ENCODE assay signal across 9 cellular contexts in the genomic region with DNA sequence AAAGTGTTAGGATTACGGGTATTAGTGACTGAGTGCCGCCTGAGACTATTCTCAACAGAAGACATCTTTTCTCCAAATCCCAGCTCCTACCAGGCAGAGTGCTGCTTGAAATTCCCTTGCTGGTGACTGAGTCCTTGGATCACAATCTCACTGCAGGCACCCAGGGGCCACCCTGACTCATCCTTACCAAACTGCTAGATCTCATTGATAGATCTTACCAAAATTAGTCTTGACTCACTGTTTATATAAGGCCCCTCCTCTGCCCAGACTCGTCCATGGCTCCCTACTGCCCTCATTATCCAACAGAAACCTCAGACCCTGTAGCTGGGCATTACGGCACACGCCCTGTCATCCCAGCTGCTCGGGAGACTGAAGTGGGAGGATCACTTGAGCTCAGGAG. TPM values are rescaled to one million over a fixed set of nuclear protein-coding genes. Genes with fewer than 3 reads are reported as not detected.
DNase-seq lines count a peak whose midpoint lies in the region; ATAC-seq and TF ChIP-seq lines count a peak whose summit lies in the region.
"Had no signal": no experiment of that assay in that cellular context is flagged by ENCODE, and none has a peak within 500 bp of the region (broad histone marks: within the 10 kb centered on the region; RNA-seq: fewer than 3 reads in every experiment).

No MANE protein-coding gene starts in this region.

- H3K27me3 ChIP-seq in gastroesophageal sphincter = no peaks in the 10 kb centered on the region

- no peaks in the 10 kb centered on the region for H3K36me3 ChIP-seq in gastroesophageal sphincter

- intact Hi-C loops in activated CD4-positive, alpha-beta memory T cell treated with anti-CD3 and anti-CD28 coated beads for 36 hours (cut with micrococcal nuclease) = no loop called here

- WGBS in gastroesophageal sphincter (ENCODE audit: low coverage in 1 of 2), 2 donors = 36 to 67% methylated on average over 3 to 4 of the region's 6 CpGs

- H3K9me3 ChIP-seq in gastroesophageal sphincter = no peaks in the 10 kb centered on the region

- no peak for TF ChIP-seq CTCF in gastroesophageal sphincter (IDR thresholded peaks at IDR 0.05)

- no peaks in the 10 kb centered on the region for H3K27me3 Mint-ChIP-seq in activated CD4-positive, alpha-beta memory T cell treated with anti-CD3 and anti-CD28 coated beads for 36 hours

- CTCF ChIA-PET in activated CD4-positive, alpha-beta memory T cell treated with anti-CD3 and anti-CD28 coated beads for 36 hours (lab: Charles Lee) = interaction anchor here (0.9 to 1.4 kb wide), 3 partner anchors 25 to 75 kb away, joined by 3 to 4 read pairs (median 3); partner anchors contain the start of gene RNF215

- peaks cover 12 to 100% (median 54%) of the 10 kb centered on the region in 3 donors for H3K4me1 ChIP-seq in gastroesophageal sphincter

- peak; percentile 46 for ATAC-seq in activated CD4-positive, CD25-positive, alpha-beta regulatory T cell treated with anti-CD3 and anti-CD28 coated beads, Interleukin-2, amount 50 U/mL, for 24 hours
- ATAC-seq in gastroesophageal sphincter = peak; percentile 8

- POLR2A ChIA-PET in activated CD4-positive, alpha-beta memory T cell treated with anti-CD3 and anti-CD28 coated beads for 36 hours (lab: Charles Lee) = no interaction called here

- peak overlapping the region; percentile 98 for H3K27ac Mint-ChIP-seq in activated CD4-positive, alpha-beta memory T cell treated with anti-CD3 and anti-CD28 coated beads for 36 hours

- H3K4me1 Mint-ChIP-seq in activated CD4-positive, alpha-beta memory T cell treated with anti-CD3 and anti-CD28 coated beads for 36 hours (ENCODE audit: low read depth) = peaks cover 90% of the 10 kb centered on the region

- no peak for DNase-seq in activated CD4-positive, CD25-positive, alpha-beta regulatory T cell (lab: John Stamatoyannopoulos, UW)
- DNase-seq in activated CD4-positive, alpha-beta memory T cell treated with anti-CD3 and anti-CD28 coated beads for 36 hours = peak; percentile 53
- peak; percentile 86 for DNase-seq in stromal cell of bone marrow (ENCODE audit: low read depth)
- DNase-seq in stimulated activated CD4-positive, alpha-beta T cell treated with anti-CD3 and anti-CD28 coated beads, Interleukin-12 subunit alpha, Interleukin-12 subunit beta, amount 100 ng/mL, for 4 hours = no peak
- DNase-seq in NCI-H187 (lab: John Stamatoyannopoulos, UW) = no peak
- DNase-seq in GOT3 (lab: John Stamatoyannopoulos, UW) = no peak
- DNase-seq: H9 had no signal

- no peak overlapping the region for H3K4me3 Mint-ChIP-seq in activated CD4-positive, alpha-beta memory T cell treated with anti-CD3 and anti-CD28 coated beads for 36 hours
- H3K4me3 Mint-ChIP-seq: H9 had no signal

- H3K36me3 Mint-ChIP-seq in activated CD4-positive, alpha-beta memory T cell treated with anti-CD3 and anti-CD28 coated beads for 36 hours = peaks cover 5% of the 10 kb centered on the region

- H3K27ac ChIP-seq in gastroesophageal sphincter = peak overlapping the region; percentile 64 to 90 (median 88)

- no peaks in the 10 kb centered on the region for H3K9me3 Mint-ChIP-seq in activated CD4-positive, alpha-beta memory T cell treated with anti-CD3 and anti-CD28 coated beads for 36 hours
- H3K9me3 Mint-ChIP-seq: H9 had no signal

- TF ChIP-seq POLR2A in gastroesophageal sphincter (IDR thresholded peaks at IDR 0.05) = no peak

- H3K4me3 ChIP-seq in gastroesophageal sphincter = no peak overlapping the region

- TF ChIP-seq EP300 in gastroesophageal sphincter (IDR thresholded peaks at IDR 0.05) = no peak

RNA-seq across cellular contexts. Expression of gene TBC1D10A, which starts 14.7 kb away (rescaled TPM):
- 10 to 100 TPM; 28.9 to 29.0 TPM for total RNA-seq in activated CD4-positive, alpha-beta memory T cell treated with anti-CD3 and anti-CD28 coated beads for 36 hours
- 10 to 100 TPM; 25.3 to 30.8 (median 26.0) TPM for total RNA-seq in gastroesophageal sphincter

RNA-seq across cellular contexts. Expression of gene CASTOR1, which starts 22.7 kb away (rescaled TPM):
- total RNA-seq in activated CD4-positive, alpha-beta memory T cell treated with anti-CD3 and anti-CD28 coated beads for 36 hours = 1 to 10 TPM; 3.6 to 4.0 TPM
- total RNA-seq in gastroesophageal sphincter = 10 to 100 TPM; 12.9 to 17.1 (median 16.2) TPM

RNA-seq across cellular contexts. Expression of gene SF3A1, which starts 44.6 kb away (rescaled TPM):
- total RNA-seq in activated CD4-positive, alpha-beta memory T cell treated with anti-CD3 and anti-CD28 coated beads for 36 hours = 100 to 1,000 TPM; 255 to 273 TPM
- total RNA-seq in gastroesophageal sphincter = 10 to 100 TPM; 46.1 to 80.8 (median 63.7) TPM

RNA-seq across cellular contexts. Expression of gene CCDC157, which starts 44.8 kb away (rescaled TPM):
- total RNA-seq in activated CD4-positive, alpha-beta memory T cell treated with anti-CD3 and anti-CD28 coated beads for 36 hours = 1 to 10 TPM; 2.1 to 2.9 TPM
- 1 to 10 TPM in 3 of 4 donors, under 1 TPM in 1; 0.99 to 1.9 (median 1.5) TPM for total RNA-seq in gastroesophageal sphincter

RNA-seq across cellular contexts. Expression of gene OSM, which starts 45.4 kb away (rescaled TPM):
- 10 to 100 TPM; 39.6 to 41.2 TPM for total RNA-seq in activated CD4-positive, alpha-beta memory T cell treated with anti-CD3 and anti-CD28 coated beads for 36 hours
- total RNA-seq in gastroesophageal sphincter = 1 to 10 TPM in 2 of 4 donors, not detected in 2; 4.1 to 7.7 TPM
- total RNA-seq: H9 had no signal

Comparison
In these comparisons a context has a peak if more than half of its experiments do, and no peak if none do; other contexts are left out.
1. DNase-seq: peak in activated CD4-positive, alpha-beta memory T cell treated with anti-CD3 and anti-CD28 coated beads for 36 hours (single experiment) and stromal cell of bone marrow (single experiment); none in activated CD4-positive, CD25-positive, alpha-beta regulatory T cell (0 of 4), stimulated activated CD4-positive, alpha-beta T cell treated with anti-CD3 and anti-CD28 coated beads, Interleukin-12 subunit alpha, Interleukin-12 subunit beta, amount 100 ng/mL, for 4 hours (single experiment), NCI-H187 (0 of 2) and GOT3 (single experiment).